Comparison of ENCODE assay signal across 8 cellular contexts in the genomic region with DNA sequence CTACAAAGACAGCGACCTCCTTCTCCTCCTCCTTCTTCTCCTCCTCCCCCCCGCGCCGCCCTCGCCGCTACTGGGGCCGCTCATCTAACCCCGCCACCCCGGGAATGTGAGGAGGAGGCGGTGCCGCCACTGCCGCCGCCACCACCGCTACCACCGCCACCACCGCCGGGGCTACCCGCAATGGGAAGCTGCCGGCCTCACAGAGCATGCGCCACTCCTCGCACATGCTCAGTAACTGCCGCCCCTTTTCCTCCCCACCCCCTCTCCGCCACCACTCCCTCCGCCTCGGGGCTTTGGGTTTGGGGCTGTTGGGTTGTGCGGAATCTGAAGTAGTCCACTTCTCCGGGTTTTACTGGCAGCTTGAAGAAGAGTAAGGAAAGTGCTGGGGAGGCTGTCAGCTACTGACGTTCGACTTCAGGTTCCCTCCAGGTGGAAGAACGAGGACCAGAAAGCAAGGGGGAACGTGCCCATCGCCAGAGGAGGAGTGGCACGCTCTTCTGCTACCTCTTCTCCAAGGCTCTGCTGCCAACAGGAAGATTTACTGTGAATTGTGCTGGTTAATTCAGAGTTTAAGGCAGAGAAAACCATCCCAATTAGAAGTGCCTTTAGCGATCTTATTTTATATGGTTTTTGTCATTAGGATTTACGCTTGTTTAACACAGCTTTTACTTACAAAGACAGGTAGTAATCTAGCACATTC. TPM values are rescaled to one million over a fixed set of nuclear protein-coding genes. Genes with fewer than 3 reads are reported as not detected.
DNase-seq lines count a peak whose midpoint lies in the region; ATAC-seq, FAIRE-seq and TF ChIP-seq lines count a peak whose summit lies in the region.

A gene with protein sequence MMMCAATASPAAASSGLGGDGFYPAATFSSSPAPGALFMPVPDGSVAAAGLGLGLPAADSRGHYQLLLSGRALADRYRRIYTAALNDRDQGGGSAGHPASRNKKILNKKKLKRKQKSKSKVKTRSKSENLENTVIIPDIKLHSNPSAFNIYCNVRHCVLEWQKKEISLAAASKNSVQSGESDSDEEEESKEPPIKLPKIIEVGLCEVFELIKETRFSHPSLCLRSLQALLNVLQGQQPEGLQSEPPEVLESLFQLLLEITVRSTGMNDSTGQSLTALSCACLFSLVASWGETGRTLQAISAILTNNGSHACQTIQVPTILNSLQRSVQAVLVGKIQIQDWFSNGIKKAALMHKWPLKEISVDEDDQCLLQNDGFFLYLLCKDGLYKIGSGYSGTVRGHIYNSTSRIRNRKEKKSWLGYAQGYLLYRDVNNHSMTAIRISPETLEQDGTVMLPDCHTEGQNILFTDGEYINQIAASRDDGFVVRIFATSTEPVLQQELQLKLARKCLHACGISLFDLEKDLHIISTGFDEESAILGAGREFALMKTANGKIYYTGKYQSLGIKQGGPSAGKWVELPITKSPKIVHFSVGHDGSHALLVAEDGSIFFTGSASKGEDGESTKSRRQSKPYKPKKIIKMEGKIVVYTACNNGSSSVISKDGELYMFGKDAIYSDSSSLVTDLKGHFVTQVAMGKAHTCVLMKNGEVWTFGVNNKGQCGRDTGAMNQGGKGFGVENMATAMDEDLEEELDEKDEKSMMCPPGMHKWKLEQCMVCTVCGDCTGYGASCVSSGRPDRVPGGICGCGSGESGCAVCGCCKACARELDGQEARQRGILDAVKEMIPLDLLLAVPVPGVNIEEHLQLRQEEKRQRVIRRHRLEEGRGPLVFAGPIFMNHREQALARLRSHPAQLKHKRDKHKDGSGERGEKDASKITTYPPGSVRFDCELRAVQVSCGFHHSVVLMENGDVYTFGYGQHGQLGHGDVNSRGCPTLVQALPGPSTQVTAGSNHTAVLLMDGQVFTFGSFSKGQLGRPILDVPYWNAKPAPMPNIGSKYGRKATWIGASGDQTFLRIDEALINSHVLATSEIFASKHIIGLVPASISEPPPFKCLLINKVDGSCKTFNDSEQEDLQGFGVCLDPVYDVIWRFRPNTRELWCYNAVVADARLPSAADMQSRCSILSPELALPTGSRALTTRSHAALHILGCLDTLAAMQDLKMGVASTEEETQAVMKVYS (N-terminal part only) (minus strand): TSS at position 190 of the 700 bp plus-strand sequence. CDS start 319 bp downstream, outside the sequence.

- no peaks in the 10 kb centered on the region for H3K36me3 ChIP-seq in HepG2 (replicated peaks in 1 of 2; ENCODE audit: control insufficient read depth in 1 of 2, insufficient read depth in 2 of 2, low read length in 2 of 2)

- no peak for TF ChIP-seq CTCF in C4-2B (conservative IDR thresholded peaks at IDR 0.05)
- TF ChIP-seq CTCF in HepG2 (CRISPR knock-in tag; IDR thresholded peaks at IDR 0.05) = no peak

- no peak for TF ChIP-seq RAD21 in HepG2 (CRISPR knock-in tag; IDR thresholded peaks at IDR 0.05)

- no TSS peak for BruUV-seq in HepG2 (replicated peaks; lab: Mats Ljungman, UMichigan)

- H2AFZ ChIP-seq in HepG2 (ENCODE audit: low read length) = peak within 1 kb of the TSS; percentile 93

- peak within 1 kb of the TSS; percentile 81 to 91 (median 85) for H3K4me3 ChIP-seq in HepG2 (replicated peaks in 1 of 3; ENCODE audit: insufficient read depth in 1 of 3, low read depth in 2 of 3, low read length in 3 of 3)

- peaks cover 43% of the 10 kb centered on the region for H3K79me2 ChIP-seq in HepG2 (ENCODE audit: insufficient read depth, low read length)

- peaks cover 52% of the 10 kb centered on the region for H3K4me1 ChIP-seq in HepG2 (ENCODE audit: insufficient read depth, low read length)

- H3K27me3 ChIP-seq in HepG2 (ENCODE audit: control insufficient read depth in 1 of 2, insufficient read depth in 2 of 2, low read length in 2 of 2) = no peaks in the 10 kb centered on the region; a peak in 1 of 5 replicates

- ATAC-seq in GM19397 (IDR thresholded peaks at IDR 0.05; ENCODE audit: unreplicated experiment) = peak; percentile 59
- ATAC-seq in HG03571 (IDR thresholded peaks at IDR 0.05; ENCODE audit: unreplicated experiment) = peak; percentile 50
- peak; percentile 78 for ATAC-seq in HepG2

- peak within 1 kb of the TSS; percentile 95 for H3K4me2 ChIP-seq in HepG2 (ENCODE audit: low read depth, low read length)

- H4K20me1 ChIP-seq in HepG2 (ENCODE audit: insufficient read depth, low read length) = peaks cover 8% of the 10 kb centered on the region

- intact Hi-C loops in HepG2 (cut with micrococcal nuclease; ENCODE audit: unreplicated experiment) = loop anchor here (5.0 to 10.0 kb wide), 2 partner anchors 302 to 370 kb away; a partner anchor contains a TSS

- peak within 1 kb of the TSS; percentile 77 for H3K9ac ChIP-seq in HepG2 (ENCODE audit: insufficient read depth, low read depth, low read length)

- TF ChIP-seq POLR2A in HepG2 (IDR thresholded peaks at IDR 0.05; ENCODE audit: insufficient read depth in 1 of 2, low read depth in 2 of 2, low read length in 2 of 2) = peak; percentile 64 to 95

- no peaks in the 10 kb centered on the region for H3K9me3 ChIP-seq in HepG2 (ENCODE audit: low read length)

- 0% methylated on average over 23 of the region's 35 CpGs for WGBS in HepG2 (ENCODE audit: low lambda C conversion rate)

- in situ Hi-C loops in HepG2 (cut with HindIII; ENCODE audit: extremely low pct_ligation_motif_present, low pct_unique_long_range_greater_than_20kb) = no loop called here

- FAIRE-seq in HepG2 (lab: Jason Lieb, UNC) = peak; percentile 90

- DNase-seq in NCI-H82 (lab: John Stamatoyannopoulos, UW) = peak; percentile 100
- DNase-seq in activated CD4-positive, alpha-beta T cell treated with anti-CD3 and anti-CD28 coated beads, Interleukin-2, amount 50 U/mL, for 48 hours = peak; percentile 97 to 98
- peak; percentile 98 to 99 for DNase-seq in dermis microvascular lymphatic vessel endothelial cell (ENCODE audit: low read depth in 2 of 2)
- DNase-seq in HepG2 (ENCODE audit: low spot score) = peak; percentile 96
- peak; percentile 98 for DNase-seq in stimulated activated CD4-positive, alpha-beta T cell treated with anti-CD3 and anti-CD28 coated beads, Interleukin-4, amount 100 ng/mL, for 24 hours

- CTCF ChIA-PET in HepG2 (lab: Yijun Ruan, JAX; ENCODE audit: low intra/inter-chr PET ratio, low total read pairs) = no interaction called here

- TF ChIP-seq EP300 in HepG2 (IDR thresholded peaks at IDR 0.05; ENCODE audit: low read depth in 2 of 2, low read length in 2 of 2) = peak in 1 of 2 experiments; percentile 53; a peak in 1 of 4 replicates
- TF ChIP-seq EP300 in HepG2 (CRISPR knock-in tag; IDR thresholded peaks at IDR 0.05; ENCODE audit: borderline replicate concordance) = peak; percentile 38; the same call in 1 of the 2 replicates

- POLR2A ChIA-PET in HepG2 (lab: Yijun Ruan, JAX) = interaction anchor here (0.8 kb wide), 1 partner anchor 26 kb away, joined by 4 read pairs; no protein-coding TSS in a partner anchor

- H3K27ac ChIP-seq in C4-2B (peak within 1 kb of the TSS; percentile 96), HepG2 (ENCODE audit: extremely low read length, insufficient read depth, low read length) (peak within 1 kb of the TSS; percentile 64)

TF ChIP-seq in HepG2, 621 proteins besides CTCF, POLR2A, EP300 and RAD21 (continues in another document):
- TF ChIP-seq ZNF431 (CRISPR knock-in tag; IDR thresholded peaks at IDR 0.05; ENCODE audit: borderline replicate concordance, low read depth) (peak; percentile 43; the same call in 1 of the 2 replicates), ZNF44 (CRISPR knock-in tag; IDR thresholded peaks at IDR 0.05) (0 out of 2 replicates have a peak, but pooled peaks have one; percentile 37), ARID2 (CRISPR knock-in tag; IDR thresholded peaks at IDR 0.05; ENCODE audit: borderline replicate concordance) (no peak), MBD4 (IDR thresholded peaks at IDR 0.05; ENCODE audit: borderline replicate concordance, low read length) (no peak), FIP1L1 (IDR thresholded peaks at IDR 0.05; ENCODE audit: borderline replicate concordance, insufficient read depth, low read depth, low read length) (no peak)
- TF ChIP-seq, protein P1, sequence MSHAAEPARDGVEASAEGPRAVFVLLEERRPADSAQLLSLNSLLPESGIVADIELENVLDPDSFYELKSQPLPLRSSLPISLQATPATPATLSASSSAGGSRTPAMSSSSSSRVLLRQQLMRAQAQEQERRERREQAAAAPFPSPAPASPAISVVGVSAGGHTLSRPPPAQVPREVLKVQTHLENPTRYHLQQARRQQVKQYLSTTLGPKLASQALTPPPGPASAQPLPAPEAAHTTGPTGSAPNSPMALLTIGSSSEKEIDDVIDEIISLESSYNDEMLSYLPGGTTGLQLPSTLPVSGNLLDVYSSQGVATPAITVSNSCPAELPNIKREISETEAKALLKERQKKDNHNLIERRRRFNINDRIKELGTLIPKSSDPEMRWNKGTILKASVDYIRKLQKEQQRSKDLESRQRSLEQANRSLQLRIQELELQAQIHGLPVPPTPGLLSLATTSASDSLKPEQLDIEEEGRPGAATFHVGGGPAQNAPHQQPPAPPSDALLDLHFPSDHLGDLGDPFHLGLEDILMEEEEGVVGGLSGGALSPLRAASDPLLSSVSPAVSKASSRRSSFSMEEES (CRISPR knock-in tag; IDR thresholded peaks at IDR 0.05) = peak; percentile 76; the same call in 1 of the 2 replicates

RNA-seq across cellular contexts. Expression of the gene that starts here (rescaled TPM):
- 96.2 and 124 TPM in 2 replicates for total RNA-seq in dermis microvascular lymphatic vessel endothelial cell
- total RNA-seq in HepG2 (2016; rRNA removed; fragmentation: Illumina TruSeq; extraction: Trizol) = 35.3 and 62.5 TPM in 2 replicates
- 7.1 and 7.5 TPM in 2 replicates for total RNA-seq in HepG2 (2016; cell fraction: cytosol; rRNA removed; fragmentation: Illumina TruSeq; extraction: Trizol; ENCODE audit: low read depth)
- 37.1 and 59.7 TPM in 2 replicates for total RNA-seq in HepG2 (2016; cell fraction: insoluble cytoplasmic fraction; rRNA removed; fragmentation: Illumina TruSeq; extraction: Trizol)
- total RNA-seq in HepG2 (2016; cell fraction: membrane; rRNA removed; fragmentation: Illumina TruSeq; extraction: Trizol) = 13.7 TPM in 2 replicates
- total RNA-seq in HepG2 (2016; cell fraction: nucleus; rRNA removed; fragmentation: Illumina TruSeq; extraction: Trizol) = 62.5 and 65.0 TPM in 2 replicates
- polyA plus RNA-seq in HepG2 (2011; rRNA removed) = 14.4 and 16.3 TPM in 2 replicates
- polyA plus RNA-seq in HepG2 (2011; cell fraction: cytosol; rRNA removed) = 11.8 and 16.0 TPM in 2 replicates
- 15.9 and 17.8 TPM in 2 replicates for polyA plus RNA-seq in HepG2 (2011; cell fraction: nucleus; rRNA removed)
- polyA plus RNA-seq in HepG2 (2012) = 20.3 and 20.9 TPM in 2 replicates
- 1.5 and 1.7 TPM in 2 replicates for polyA plus RNA-seq in HepG2 (2016; cell fraction: cytosol; fragmentation: Illumina TruSeq; extraction: Trizol; ENCODE audit: low read depth)
- polyA plus RNA-seq in HepG2 (2016; cell fraction: insoluble cytoplasmic fraction; fragmentation: Illumina TruSeq; extraction: Trizol; ENCODE audit: low read depth) = 37.4 and 41.6 TPM in 2 replicates
- polyA plus RNA-seq in HepG2 (2016; cell fraction: membrane; fragmentation: Illumina TruSeq; extraction: Trizol; ENCODE audit: low read depth) = 4.3 and 5.2 TPM in 2 replicates
- polyA plus RNA-seq in HepG2 (2016; cell fraction: nucleus; fragmentation: Illumina TruSeq; extraction: Trizol; ENCODE audit: insufficient read depth, low read depth) = 37.1 and 37.5 TPM in 2 replicates
- polyA minus RNA-seq in HepG2 (2011; rRNA and poly(A)+ RNA removed; ENCODE audit: low replicate concordance) = 21.8 and 47.6 TPM in 2 replicates
- polyA minus RNA-seq in HepG2 (2011; cell fraction: cytosol; rRNA and poly(A)+ RNA removed) = 32.1 and 37.1 TPM in 2 replicates
- polyA minus RNA-seq in HepG2 (2011; cell fraction: nucleus; rRNA and poly(A)+ RNA removed) = 99.5 and 105 TPM in 2 replicates

Comparison
In these comparisons a context has a peak if more than half of its experiments do, and no peak if none do; other contexts are left out.
1. Peak in every context shown above with its lines: DNase-seq, ATAC-seq, H3K4me3 ChIP-seq and H3K27ac ChIP-seq.